14 cellular contexts compared by ENCODE assay signal in genomic region chr9:109297899-109298298, GRCh38. TPM values are rescaled to one million over a fixed set of nuclear protein-coding genes. Genes with fewer than 3 reads are reported as not detected.
DNase-seq lines count a peak whose midpoint lies in the region; ATAC-seq and TF ChIP-seq lines count a peak whose summit lies in the region.
"Had no signal": no experiment of that assay in that cellular context is flagged by ENCODE, and none has a peak within 500 bp of the region (broad histone marks: within the 10 kb centered on the region; RNA-seq: fewer than 3 reads in every experiment).

No MANE protein-coding gene starts in this region.

- H2AFZ ChIP-seq in OCI-LY7 (ENCODE audit: low read length) = no peak overlapping the region

- ATAC-seq in activated CD8-positive, alpha-beta memory T cell treated with anti-CD3 and anti-CD28 coated beads, Interleukin-2, amount 10 ng/mL, durations not matched to agents 7 days and 5 days = no peak
- ATAC-seq: activated CD4-positive, CD25-positive, alpha-beta regulatory T cell treated with anti-CD3 and anti-CD28 coated beads, Interleukin-2, amount 50 U/mL, for 24 hours had no signal

- H3K4me3 Mint-ChIP-seq in activated CD8-positive, alpha-beta memory T cell treated with anti-CD3 and anti-CD28 coated beads, Interleukin-2, amount 10 ng/mL, durations not matched to agents 7 days and 5 days = no peak overlapping the region
- H3K4me3 Mint-ChIP-seq: activated T-cell treated with anti-CD3 and anti-CD28 coated beads, Interleukin-2, amount 50 U/mL, for 4 hours had no signal

- no peaks in the 10 kb centered on the region for H3K9me2 ChIP-seq in OCI-LY7 (ENCODE audit: insufficient read depth, low read length)

- CTCF ChIA-PET in activated CD8-positive, alpha-beta memory T cell treated with anti-CD3 and anti-CD28 coated beads, Interleukin-2, amount 10 ng/mL, durations not matched to agents 7 days and 5 days (lab: Charles Lee) = no interaction called here
- CTCF ChIA-PET in OCI-LY7 (lab: Charles Lee; ENCODE audit: unreplicated experiment) = no interaction called here

- TF ChIP-seq CTCF in colonic mucosa (IDR thresholded peaks at IDR 0.05) (no peak), OCI-LY7 (conservative IDR thresholded peaks at IDR 0.05; ENCODE audit: low read length) (no peak)

- H3K4me2 ChIP-seq in OCI-LY7 (ENCODE audit: low read length) = no peak overlapping the region

- DNase-seq in H4 (ENCODE audit: low spot score) = peak; percentile 89
- peak; percentile 87 for DNase-seq in NCI-H226
- DNase-seq in colonic mucosa = no peak
- peak; percentile 41 for DNase-seq in skeletal muscle cell (ENCODE audit: low read depth)
- DNase-seq in HUDEP-2 (lab: John Stamatoyannopoulos, UW; ENCODE audit: unreplicated experiment in 76 of 76) = no peak
- DNase-seq in activated CD8-positive, alpha-beta memory T cell treated with anti-CD3 and anti-CD28 coated beads, Interleukin-2, amount 10 ng/mL, durations not matched to agents 7 days and 5 days = no peak
- DNase-seq in OCI-LY7 (ENCODE audit: low spot score) = no peak
- DNase-seq in cerebellum (ENCODE audit: low spot score) = no peak
- DNase-seq: activated T-cell treated with anti-CD3 and anti-CD28 coated beads, Interleukin-2, amount 50 U/mL, for 4 hours; KG1; spleen had no signal

- no peaks in the 10 kb centered on the region for H3K79me2 ChIP-seq in OCI-LY7 (ENCODE audit: insufficient read depth, low read depth, low read length)

- BruUV-seq in OCI-LY7 (replicated peaks; lab: Mats Ljungman, UMichigan) = no TSS peak

- H3K36me3 ChIP-seq in colonic mucosa (no peaks in the 10 kb centered on the region), OCI-LY7 (ENCODE audit: insufficient read depth, low read length) (no peaks in the 10 kb centered on the region)
- H3K36me3 ChIP-seq: ascending aorta, spleen, thoracic aorta had no signal

- peak overlapping the region in 1 of 2 donors; percentile 24 for H3K9ac ChIP-seq in colonic mucosa (ENCODE audit: low read depth in 2 of 2, low read length in 2 of 2)

- H3K27ac ChIP-seq in colonic mucosa = peak overlapping the region; percentile 19
- H3K27ac ChIP-seq in OCI-LY7 (ENCODE audit: low read depth, low read length, poor library complexity, severe bottlenecking) = no peak overlapping the region
- H3K27ac ChIP-seq: ascending aorta, spleen, thoracic aorta had no signal

- H3K4me3 ChIP-seq in colonic mucosa = no peak overlapping the region
- no peak overlapping the region for H3K4me3 ChIP-seq in skeletal muscle cell (ENCODE audit: low read depth, low read length)
- H3K4me3 ChIP-seq in OCI-LY7 (ENCODE audit: low read depth, low read length, poor library complexity, severe bottlenecking) = no peak overlapping the region
- H3K4me3 ChIP-seq: ascending aorta, spleen, thoracic aorta had no signal

- no peaks in the 10 kb centered on the region for H3K9me3 ChIP-seq in colonic mucosa
- no peaks in the 10 kb centered on the region for H3K9me3 ChIP-seq in OCI-LY7 (ENCODE audit: low read length)
- H3K9me3 ChIP-seq: ascending aorta, spleen, thoracic aorta had no signal

- no peaks in the 10 kb centered on the region for H4K20me1 ChIP-seq in OCI-LY7 (ENCODE audit: insufficient read depth, low read length)

- intact Hi-C loops in colonic mucosa (cut with DNase I) (no loop called here), OCI-LY7 (cut with micrococcal nuclease; ENCODE audit: unreplicated experiment) (no loop called here)

- peaks cover 12% of the 10 kb centered on the region for H3K4me1 Mint-ChIP-seq in activated CD8-positive, alpha-beta memory T cell treated with anti-CD3 and anti-CD28 coated beads, Interleukin-2, amount 10 ng/mL, durations not matched to agents 7 days and 5 days

- no peaks in the 10 kb centered on the region for H3K36me3 Mint-ChIP-seq in activated CD8-positive, alpha-beta memory T cell treated with anti-CD3 and anti-CD28 coated beads, Interleukin-2, amount 10 ng/mL, durations not matched to agents 7 days and 5 days

- no peaks in the 10 kb centered on the region for H3K9me3 Mint-ChIP-seq in activated CD8-positive, alpha-beta memory T cell treated with anti-CD3 and anti-CD28 coated beads, Interleukin-2, amount 10 ng/mL, durations not matched to agents 7 days and 5 days (ENCODE audit: low read depth)
- H3K9me3 Mint-ChIP-seq: activated T-cell treated with anti-CD3 and anti-CD28 coated beads, Interleukin-2, amount 50 U/mL, for 4 hours had no signal

- POLR2A ChIA-PET in OCI-LY7 (lab: Charles Lee) = interaction anchor here (0.6 to 0.7 kb wide), 2 partner anchors 34 to 458 kb away, joined by 3 read pairs; no protein-coding TSS in a partner anchor

- H3K27me3 Mint-ChIP-seq in activated CD8-positive, alpha-beta memory T cell treated with anti-CD3 and anti-CD28 coated beads, Interleukin-2, amount 10 ng/mL, durations not matched to agents 7 days and 5 days = peaks cover 23% of the 10 kb centered on the region

- no peaks in the 10 kb centered on the region for H3K27me3 ChIP-seq in colonic mucosa
- H3K27me3 ChIP-seq: ascending aorta had no signal

- H3K27ac Mint-ChIP-seq in activated CD8-positive, alpha-beta memory T cell treated with anti-CD3 and anti-CD28 coated beads, Interleukin-2, amount 10 ng/mL, durations not matched to agents 7 days and 5 days = no peak overlapping the region

- H3K4me1 ChIP-seq in colonic mucosa (peaks cover 10% of the 10 kb centered on the region), OCI-LY7 (ENCODE audit: insufficient read depth, low read length, poor library complexity, severe bottlenecking) (no peaks in the 10 kb centered on the region)
- H3K4me1 ChIP-seq: ascending aorta had no signal

RNA-seq across cellular contexts. Expression of gene EPB41L4B, which starts 23.0 kb away (rescaled TPM):
- 1.4 and 3.5 TPM in 2 replicates for total RNA-seq in H4 (2014; rRNA removed; shearing (Covaris generic))
- total RNA-seq in colonic mucosa = 100 to 1,000 TPM in 1 of 2 donors, 10 to 100 TPM in 1; 87.3 to 151 TPM
- total RNA-seq in activated CD8-positive, alpha-beta memory T cell treated with anti-CD3 and anti-CD28 coated beads, Interleukin-2, amount 10 ng/mL, durations not matched to agents 7 days and 5 days = 1 to 10 TPM in 1 of 2 experiments, under 1 TPM in 1; 0.23 to 1.0 TPM
- 0.49 TPM in 1 of 2 replicates, not detected in the other for total RNA-seq in OCI-LY7 (2014; rRNA removed; shearing (Covaris generic))
- total RNA-seq in OCI-LY7 (2022) = 0.11 and 0.29 TPM in 2 replicates
- total RNA-seq in cerebellum = 14.1 TPM
- total RNA-seq: ascending aorta had no signal

Comparison
In these comparisons a context has a peak if more than half of its experiments do, and no peak if none do; other contexts are left out.
1. DNase-seq: peak in H4 (single experiment), NCI-H226 (single experiment) and skeletal muscle cell (single experiment); none in colonic mucosa (single experiment), HUDEP-2 (0 of 76), activated CD8-positive, alpha-beta memory T cell treated with anti-CD3 and anti-CD28 coated beads, Interleukin-2, amount 10 ng/mL, durations not matched to agents 7 days and 5 days (single experiment), OCI-LY7 (single experiment) and cerebellum (single experiment).